ENCODE assay signal across 16 cellular contexts in the genomic region with DNA sequence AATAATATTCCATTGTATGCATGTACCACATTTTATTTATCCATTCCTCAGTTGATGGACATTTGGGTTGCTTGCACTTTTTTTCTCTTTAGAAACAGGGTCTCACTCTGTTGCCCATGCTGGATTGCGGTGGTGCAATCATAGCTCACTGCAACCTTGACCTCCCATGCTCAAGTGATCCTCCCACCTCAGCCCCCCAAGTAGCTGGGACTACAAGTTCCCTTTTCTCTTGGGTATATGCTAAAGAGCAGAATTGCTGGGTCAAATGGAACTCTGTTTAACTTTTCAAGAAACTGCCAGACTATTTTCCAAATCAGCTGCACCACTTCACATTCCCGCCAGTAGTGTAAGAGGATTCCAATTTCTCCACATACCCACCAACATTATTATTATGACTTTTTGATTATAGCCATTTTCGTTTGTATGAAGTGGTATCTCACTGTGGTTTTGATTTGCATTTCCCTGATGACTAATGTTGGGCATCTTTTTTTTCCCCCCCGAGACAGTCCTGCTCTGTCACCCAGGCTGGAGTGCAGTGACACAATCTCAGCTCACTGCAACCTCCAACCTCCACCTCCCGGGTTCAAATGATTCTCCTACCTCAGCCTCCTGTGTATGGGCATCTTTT. TPM values are rescaled to one million over a fixed set of nuclear protein-coding genes. Genes with fewer than 3 reads are reported as not detected.
DNase-seq lines count a peak whose midpoint lies in the region; ATAC-seq and TF ChIP-seq lines count a peak whose summit lies in the region.
"Had no signal": no experiment of that assay in that cellular context is flagged by ENCODE, and none has a peak within 500 bp of the region (broad histone marks: within the 10 kb centered on the region; RNA-seq: fewer than 3 reads in every experiment).

No MANE protein-coding gene starts in this region.

- intact Hi-C loops in adrenal gland (cut with DNase I): no loop called here

- peak; percentile 14 for TF ChIP-seq CTCF in cardiac fibroblast (IDR thresholded peaks at IDR 0.05; ENCODE audit: low read depth, low read length)
- no peak for TF ChIP-seq CTCF in adrenal gland (IDR thresholded peaks at IDR 0.05)

- WGBS in adrenal gland, 4 donors: 82 to 89% (median 86%) methylated on average over 5 of the region's 5 CpGs

- no peaks in the 10 kb centered on the region for H3K36me3 ChIP-seq in adrenal gland (replicated peaks in 1 of 2)
- H3K36me3 ChIP-seq: HAP-1 had no signal

- peak; percentile 65 for ATAC-seq in GM18502 (IDR thresholded peaks at IDR 0.05; ENCODE audit: poor library complexity, unreplicated experiment)
- no peak for ATAC-seq in GM19467 (IDR thresholded peaks at IDR 0.05; ENCODE audit: unreplicated experiment)
- ATAC-seq: activated T-cell treated with anti-CD3 and anti-CD28 coated beads, Interleukin-2, amount 50 U/mL, for 72 hours; left lobe of liver had no signal

- TF ChIP-seq POLR2A in adrenal gland (IDR thresholded peaks at IDR 0.05): no peak

- no peaks in the 10 kb centered on the region for H3K9me3 ChIP-seq in adrenal gland (replicated peaks in 1 of 3)
- H3K9me3 ChIP-seq: HAP-1 had no signal

- H3K27ac ChIP-seq in adrenal gland: no peak overlapping the region

- no peak overlapping the region for H3K4me3 ChIP-seq in cardiac fibroblast (replicated peaks in 1 of 2; ENCODE audit: low read depth in 2 of 2, low read length in 2 of 2)
- no peak overlapping the region for H3K4me3 ChIP-seq in adrenal gland
- H3K4me3 ChIP-seq: HAP-1 had no signal

- peak; percentile 27 for DNase-seq in A172 (ENCODE audit: low spot score)
- peak; percentile 61 for DNase-seq in M059J (ENCODE audit: low read depth)
- peak in 1 of 2 donors; percentile 56 for DNase-seq in cardiac fibroblast (ENCODE audit: low read depth in 2 of 2)
- DNase-seq in kidney glomerular epithelial cell (lab: John Stamatoyannopoulos, UW): no peak
- no peak for DNase-seq in GM03348 (ENCODE audit: low spot score)
- DNase-seq in adrenal gland: no peak
- DNase-seq: activated T-cell treated with anti-CD3 and anti-CD28 coated beads, Interleukin-2, amount 50 U/mL, for 72 hours; Calu3; NCI-H2029; NCI-H69; occipital lobe; stimulated activated CD4-positive, alpha-beta T cell treated with anti-CD3 and anti-CD28 coated beads, Interleukin-4, amount 100 ng/mL, for 4 hours had no signal

- H3K27me3 ChIP-seq in adrenal gland: no peaks in the 10 kb centered on the region

- no peaks in the 10 kb centered on the region for H3K4me1 ChIP-seq in adrenal gland (replicated peaks in 1 of 2)

RNA-seq across cellular contexts. Expression of gene IPO5, which starts 7.6 kb away (rescaled TPM):
- total RNA-seq in A172 (2014; rRNA removed; shearing (Covaris generic)): 160 and 190 TPM in 2 replicates
- 77.3 and 98.2 TPM in 2 replicates for total RNA-seq in M059J (2014; rRNA removed; shearing (Covaris generic))
- total RNA-seq in adrenal gland: 10 to 100 TPM; 56.3 to 87.2 (median 77.1) TPM
- polyA plus RNA-seq in adrenal gland: 10 to 100 TPM; 20.1 to 79.1 (median 20.4) TPM

Comparison
In these comparisons a context has a peak if more than half of its experiments do, and no peak if none do; other contexts are left out.
1. DNase-seq: peak in A172 (single experiment) and M059J (single experiment); none in kidney glomerular epithelial cell (single experiment), GM03348 (single experiment) and adrenal gland (0 of 7).